8 cellular contexts compared by ENCODE assay signal in the genomic region with DNA sequence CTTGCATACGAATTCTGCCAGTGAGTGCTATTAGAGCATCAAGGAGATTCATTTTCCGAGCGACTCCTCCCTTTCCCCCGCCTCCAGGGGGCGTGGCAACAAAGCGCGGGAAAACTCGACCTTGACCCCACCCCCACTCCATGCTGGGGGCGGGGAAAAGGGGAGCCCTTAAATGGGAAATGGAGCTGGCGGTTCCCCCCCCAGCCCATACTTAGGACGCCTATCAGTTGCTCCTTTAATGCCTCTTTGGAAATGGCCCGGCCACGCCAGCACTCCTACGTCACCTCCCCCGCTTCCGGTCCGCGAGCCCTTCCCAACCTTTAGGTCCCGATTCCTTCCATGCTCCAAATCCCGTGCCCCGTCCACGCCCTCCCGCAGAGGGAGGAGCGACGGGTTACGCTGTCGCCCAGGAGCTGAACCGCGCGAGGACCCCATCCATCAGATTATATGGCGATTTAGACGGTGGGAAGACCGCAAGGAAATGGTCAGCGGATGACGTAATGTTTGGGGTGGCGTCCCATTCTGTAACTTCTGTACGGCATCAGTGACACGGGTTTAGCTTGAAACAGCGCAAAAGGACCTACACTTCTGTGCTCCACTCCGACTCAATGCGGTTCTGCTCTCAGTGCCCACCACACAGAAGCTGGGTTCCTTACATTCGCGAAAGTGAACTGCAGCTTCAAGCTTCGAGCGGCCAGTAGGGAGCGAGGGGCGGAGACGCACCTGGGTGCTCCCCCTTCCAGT. TPM values are rescaled to one million over a fixed set of nuclear protein-coding genes. Genes with fewer than 3 reads are reported as not detected.
DNase-seq lines count a peak whose midpoint lies in the region; ATAC-seq, FAIRE-seq and TF ChIP-seq lines count a peak whose summit lies in the region.

No MANE protein-coding gene starts in this region.

- H3K4me3 Mint-ChIP-seq in T-helper 1 cell treated with Interleukin-12 subunit alpha and Interleukin-12 subunit beta and Interleukin-4 antibody, amounts not matched to agents 30 μg/mL and 1 μg/mL, for 36 hours = peak overlapping the region; percentile 98
- peak overlapping the region; percentile 99 for H3K4me3 Mint-ChIP-seq in progenitor cell of endocrine pancreas (ENCODE audit: low read depth)

- no peaks in the 10 kb centered on the region for H3K27me3 ChIP-seq in left ventricle myocardium inferior (ENCODE audit: low read depth)

- H3K9me3 ChIP-seq in left ventricle myocardium inferior (replicated peaks) = no peaks in the 10 kb centered on the region

- H3K4me3 ChIP-seq in left ventricle myocardium inferior = peak overlapping the region; percentile 91

- DNase-seq in GM12891 (ENCODE audit: insufficient read length, low spot score) (peak; percentile 80), NCI-H1694 (lab: John Stamatoyannopoulos, UW) (peak; percentile 99), amygdala (lab: John Stamatoyannopoulos, UW) (peak; percentile 76 to 96 (median 91)), left ventricle myocardium inferior (peak; percentile 96), progenitor cell of endocrine pancreas (ENCODE audit: low spot score, unreplicated experiment) (peak; percentile 93), ureter (ENCODE audit: low spot score) (peak; percentile 97)

- peak; percentile 47 for TF ChIP-seq CTCF in left ventricle myocardium inferior (IDR thresholded peaks at IDR 0.05; ENCODE audit: borderline replicate concordance)
- no peak for TF ChIP-seq CTCF in progenitor cell of endocrine pancreas (IDR thresholded peaks at IDR 0.05; ENCODE audit: unreplicated experiment)

- intact Hi-C loops in left ventricle myocardium inferior (cut with micrococcal nuclease) = no loop called here

- peaks cover 25% of the 10 kb centered on the region for H3K4me1 Mint-ChIP-seq in T-helper 1 cell treated with Interleukin-12 subunit alpha and Interleukin-12 subunit beta and Interleukin-4 antibody, amounts not matched to agents 30 μg/mL and 1 μg/mL, for 36 hours (ENCODE audit: low read depth)
- peaks cover 16% of the 10 kb centered on the region for H3K4me1 Mint-ChIP-seq in progenitor cell of endocrine pancreas (ENCODE audit: low read depth)

- no peak for FAIRE-seq in GM12891 (lab: Jason Lieb, UNC)

- TF ChIP-seq POLR2A in GM12891 (IDR thresholded peaks at IDR 0.05; ENCODE audit: low read depth, low read length) = peak; percentile 90

- H3K36me3 Mint-ChIP-seq in T-helper 1 cell treated with Interleukin-12 subunit alpha and Interleukin-12 subunit beta and Interleukin-4 antibody, amounts not matched to agents 30 μg/mL and 1 μg/mL, for 36 hours (ENCODE audit: low read depth) = peaks cover 8% of the 10 kb centered on the region
- peaks cover 2% of the 10 kb centered on the region for H3K36me3 Mint-ChIP-seq in progenitor cell of endocrine pancreas (ENCODE audit: insufficient read depth)

- peaks cover 31% of the 10 kb centered on the region for H3K4me1 ChIP-seq in left ventricle myocardium inferior

- H3K9me3 Mint-ChIP-seq in T-helper 1 cell treated with Interleukin-12 subunit alpha and Interleukin-12 subunit beta and Interleukin-4 antibody, amounts not matched to agents 30 μg/mL and 1 μg/mL, for 36 hours = no peaks in the 10 kb centered on the region
- H3K9me3 Mint-ChIP-seq in progenitor cell of endocrine pancreas (ENCODE audit: low read depth) = no peaks in the 10 kb centered on the region

- peak; percentile 27 for ATAC-seq in HG02884 (IDR thresholded peaks at IDR 0.05; ENCODE audit: unreplicated experiment)

- peak overlapping the region; percentile 95 for H3K27ac ChIP-seq in left ventricle myocardium inferior (replicated peaks)

- H3K27ac Mint-ChIP-seq in T-helper 1 cell treated with Interleukin-12 subunit alpha and Interleukin-12 subunit beta and Interleukin-4 antibody, amounts not matched to agents 30 μg/mL and 1 μg/mL, for 36 hours = peak overlapping the region; percentile 99
- H3K27ac Mint-ChIP-seq in progenitor cell of endocrine pancreas = peak overlapping the region; percentile 100

- H3K27me3 Mint-ChIP-seq in T-helper 1 cell treated with Interleukin-12 subunit alpha and Interleukin-12 subunit beta and Interleukin-4 antibody, amounts not matched to agents 30 μg/mL and 1 μg/mL, for 36 hours (ENCODE audit: low read depth) = no peaks in the 10 kb centered on the region
- H3K27me3 Mint-ChIP-seq in progenitor cell of endocrine pancreas = peaks cover 12% of the 10 kb centered on the region

- peaks cover 4% of the 10 kb centered on the region for H3K36me3 ChIP-seq in left ventricle myocardium inferior

TF ChIP-seq in GM12891, 5 proteins besides CTCF, POLR2A, EP300 and RAD21:
- TF ChIP-seq POU2F2 (IDR thresholded peaks at IDR 0.05; ENCODE audit: low read depth, low read length) (peak; percentile 48; the same call in 1 of the 2 replicates), POLR2AphosphoS5 (IDR thresholded peaks at IDR 0.05; ENCODE audit: low read depth, low read length) (peak; percentile 79), SPI1 (IDR thresholded peaks at IDR 0.05; ENCODE audit: low read depth, low read length) (no peak), PAX5 (IDR thresholded peaks at IDR 0.05; ENCODE audit: insufficient read depth, low read length, severe bottlenecking) (no peak), TAF1 (IDR thresholded peaks at IDR 0.05; ENCODE audit: low read depth, low read length) (peak; percentile 28; the same call in 1 of the 2 replicates)

RNA-seq across cellular contexts. Expression of gene ZNF687, which starts 0.7 kb away (rescaled TPM):
- polyA plus RNA-seq in GM12891 (2012; ENCODE audit: low read depth, missing spikeins) = 16.8 TPM
- total RNA-seq in left ventricle myocardium inferior (11.2 TPM), progenitor cell of endocrine pancreas (43.0 and 45.0 TPM in 2 replicates), ureter (27.8 TPM)

RNA-seq across cellular contexts. Expression of gene PSMD4, which starts 26.9 kb away (rescaled TPM):
- polyA plus RNA-seq in GM12891 (2012; ENCODE audit: low read depth, missing spikeins) = 191 TPM
- 142 TPM for total RNA-seq in left ventricle myocardium inferior
- 163 and 177 TPM in 2 replicates for total RNA-seq in progenitor cell of endocrine pancreas
- 120 TPM for total RNA-seq in ureter

RNA-seq across cellular contexts. Expression of gene PI4KB, which starts 45.8 kb away (rescaled TPM):
- 34.5 TPM for polyA plus RNA-seq in GM12891 (2012; ENCODE audit: low read depth, missing spikeins)
- total RNA-seq in left ventricle myocardium inferior (44.5 TPM), progenitor cell of endocrine pancreas (52.1 and 55.1 TPM in 2 replicates), ureter (91.5 TPM)

Comparison
In these comparisons a context has a peak if more than half of its experiments do, and no peak if none do; other contexts are left out.
1. Peak in every context shown above with its lines: DNase-seq, ATAC-seq, H3K4me3 ChIP-seq and H3K27ac ChIP-seq.